Comparison of ENCODE assay signal across 8 cellular contexts in genomic region chr4:1011022-1011694, GRCh38. TPM values are rescaled to one million over a fixed set of nuclear protein-coding genes. Genes with fewer than 3 reads are reported as not detected.
DNase-seq lines count a peak whose midpoint lies in the region; ATAC-seq and TF ChIP-seq lines count a peak whose summit lies in the region.

TSS of gene FGFRL1 (plus strand) at chr4:1011626. CDS start at chr4:1012486, 860 bp downstream.

- H3K27me3 Mint-ChIP-seq in stimulated activated naive CD8-positive, alpha-beta T cell treated with anti-CD3 and anti-CD28 coated beads, Interleukin-15, amount 100 ng/mL, for 72 hours: peaks cover 33% of the 10 kb centered on the region

- TF ChIP-seq CTCF in foreskin fibroblast (IDR thresholded peaks at IDR 0.05; ENCODE audit: low read depth, low read length): no peak

- peak; percentile 93 to 94 for DNase-seq in SJCRH30
- peak; percentile 89 for DNase-seq in activated gamma-delta T cell treated with Interleukin-2 at 50 U/mL for 16 hours
- DNase-seq in foreskin fibroblast: peak; percentile 88 to 96
- DNase-seq in stimulated activated naive CD8-positive, alpha-beta T cell treated with anti-CD3 and anti-CD28 coated beads, Interleukin-15, amount 100 ng/mL, for 72 hours: peak; percentile 87 to 88

- H2AFZ ChIP-seq in neuron (ENCODE audit: low read depth, low read length): no peak within 1 kb of the TSS

- H3K36me3 ChIP-seq in SJCRH30 (peaks cover 13% of the 10 kb centered on the region; the same call in 1 of the 2 replicates), neuron (ENCODE audit: insufficient read depth, low read length) (peaks cover 11% of the 10 kb centered on the region)

- peak within 1 kb of the TSS; percentile 72 for H3K27ac ChIP-seq in SJCRH30

- H3K4me1 ChIP-seq in SJCRH30 (peaks cover 18% of the 10 kb centered on the region), neuron (ENCODE audit: insufficient read depth, low read length) (peaks cover 43% of the 10 kb centered on the region)

- H3K9me3 Mint-ChIP-seq in stimulated activated naive CD8-positive, alpha-beta T cell treated with anti-CD3 and anti-CD28 coated beads, Interleukin-15, amount 100 ng/mL, for 72 hours: peaks cover 0 to 6% of the 10 kb centered on the region in 2 donors

- peak within 1 kb of the TSS; percentile 89 for H3K4me3 ChIP-seq in SJCRH30
- H3K4me3 ChIP-seq in foreskin fibroblast (ENCODE audit: low read depth in 1 of 2, low read length in 2 of 2): peak within 1 kb of the TSS; percentile 52 to 54
- peak within 1 kb of the TSS; percentile 49 for H3K4me3 ChIP-seq in neuron (ENCODE audit: low read length)

- peak within 1 kb of the TSS; percentile 19 to 78 for H3K27ac Mint-ChIP-seq in stimulated activated naive CD8-positive, alpha-beta T cell treated with anti-CD3 and anti-CD28 coated beads, Interleukin-15, amount 100 ng/mL, for 72 hours

- no peaks in the 10 kb centered on the region for H3K9me3 ChIP-seq in SJCRH30 (replicated peaks)
- peaks cover 2% of the 10 kb centered on the region for H3K9me3 ChIP-seq in neuron (ENCODE audit: low read length)

- ATAC-seq in HG03175 (IDR thresholded peaks at IDR 0.05; ENCODE audit: unreplicated experiment) (peak; percentile 37), HG03469 (IDR thresholded peaks at IDR 0.05; ENCODE audit: unreplicated experiment) (no peak)
- ATAC-seq in stimulated activated naive CD8-positive, alpha-beta T cell treated with anti-CD3 and anti-CD28 coated beads, Interleukin-15, amount 100 ng/mL, for 72 hours: peak; percentile 56

- peaks cover 28% of the 10 kb centered on the region for H3K4me1 Mint-ChIP-seq in stimulated activated naive CD8-positive, alpha-beta T cell treated with anti-CD3 and anti-CD28 coated beads, Interleukin-15, amount 100 ng/mL, for 72 hours

- peak within 1 kb of the TSS; percentile 83 to 89 for H3K4me3 Mint-ChIP-seq in stimulated activated naive CD8-positive, alpha-beta T cell treated with anti-CD3 and anti-CD28 coated beads, Interleukin-15, amount 100 ng/mL, for 72 hours

- TF ChIP-seq POLR2A in GM15510 (IDR thresholded peaks at IDR 0.05; ENCODE audit: borderline replicate concordance, extremely low read depth, insufficient read length): peak; percentile 33

- H3K27me3 ChIP-seq in SJCRH30 (peaks cover 10% of the 10 kb centered on the region; the same call in 1 of the 2 replicates), neuron (ENCODE audit: insufficient read depth, low read length) (peaks cover 38% of the 10 kb centered on the region)

RNA-seq across cellular contexts. Expression of gene FGFRL1, which starts in this region (rescaled TPM):
- total RNA-seq in SJCRH30 (2014; rRNA removed; shearing (Covaris generic)): 45.3 and 51.2 TPM in 2 replicates
